9 cellular contexts compared by ENCODE assay signal in the genomic region with DNA sequence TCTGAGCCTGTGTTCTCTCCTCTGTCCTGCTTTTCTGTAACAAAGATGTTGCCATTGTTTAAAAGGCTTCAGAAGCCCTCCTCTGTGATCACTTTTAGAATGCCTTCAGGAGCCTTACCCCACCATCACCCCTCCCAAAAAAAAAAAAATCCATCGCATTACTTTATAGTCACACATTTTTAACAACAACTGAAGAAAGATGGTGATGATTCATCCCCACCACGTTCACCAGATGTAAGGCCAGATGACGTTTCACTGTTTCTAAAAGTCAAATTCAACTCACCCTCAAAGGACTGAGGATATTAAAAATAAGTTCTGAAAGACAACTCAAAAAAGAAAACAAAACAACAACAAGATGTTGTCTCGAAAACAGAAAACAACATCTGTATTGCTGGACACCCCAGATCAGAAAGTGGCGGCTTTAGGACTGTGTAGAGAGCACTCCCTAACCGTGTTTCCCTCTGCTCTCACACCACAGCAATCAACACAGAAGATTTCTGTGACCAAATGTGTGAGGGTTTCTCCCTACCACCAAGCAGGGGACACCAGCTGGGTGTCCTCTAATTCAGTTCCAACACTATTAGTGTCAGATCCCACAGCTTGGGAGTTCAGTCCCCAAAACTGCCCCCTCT.
DNase-seq lines count a peak whose midpoint lies in the region; ATAC-seq and TF ChIP-seq lines count a peak whose summit lies in the region.
"Had no signal": no experiment of that assay in that cellular context is flagged by ENCODE, and none has a peak within 500 bp of the region (broad histone marks: within the 10 kb centered on the region; RNA-seq: fewer than 3 reads in every experiment).

No MANE protein-coding gene starts in this region.

- H3K9me3 ChIP-seq in esophagus muscularis mucosa, result no peaks in the 10 kb centered on the region

- DNase-seq in A172 (ENCODE audit: low spot score), result peak; percentile 57
- DNase-seq in HS-27A (ENCODE audit: low read depth), result peak; percentile 35
- peak; percentile 57 for DNase-seq in fibroblast of gingiva (ENCODE audit: low read depth)
- no peak for DNase-seq in midbrain (lab: John Stamatoyannopoulos, UW)
- no peak for DNase-seq in LoVo (ENCODE audit: low spot score)
- DNase-seq in esophagus muscularis mucosa (ENCODE audit: extremely low spot score), result no peak
- DNase-seq: MV-4-11 had no signal

- ATAC-seq in GM19043 (IDR thresholded peaks at IDR 0.05; ENCODE audit: low read depth, unreplicated experiment), result peak; percentile 56
- no peak for ATAC-seq in GM18517 (IDR thresholded peaks at IDR 0.05; ENCODE audit: unreplicated experiment)

- intact Hi-C loops in esophagus muscularis mucosa (cut with DNase I), result no loop called here

- H3K4me3 ChIP-seq in esophagus muscularis mucosa, result no peak overlapping the region

- TF ChIP-seq POLR2A in esophagus muscularis mucosa (IDR thresholded peaks at IDR 0.05; ENCODE audit: low read depth), result no peak

- H3K36me3 ChIP-seq in esophagus muscularis mucosa, result no peaks in the 10 kb centered on the region

- no peak for TF ChIP-seq EP300 in esophagus muscularis mucosa (IDR thresholded peaks at IDR 0.05)

- H3K4me1 ChIP-seq in esophagus muscularis mucosa, result peaks cover 1 to 6% (median 5%) of the 10 kb centered on the region in 4 donors

- H3K27me3 ChIP-seq in esophagus muscularis mucosa, result no peaks in the 10 kb centered on the region

- H3K27ac ChIP-seq in esophagus muscularis mucosa (replicated peaks in 1 of 4), result no peak overlapping the region

- WGBS in esophagus muscularis mucosa, result 54% methylated on average over 6 of the region's 6 CpGs

- TF ChIP-seq CTCF in esophagus muscularis mucosa (IDR thresholded peaks at IDR 0.05), result no peak

Comparison
In these comparisons a context has a peak if more than half of its experiments do, and no peak if none do; other contexts are left out.
1. DNase-seq: peak in A172 (single experiment), HS-27A (single experiment) and fibroblast of gingiva (single experiment); none in midbrain (single experiment), LoVo (single experiment) and esophagus muscularis mucosa (single experiment).